Comparison of ENCODE assay signal across 7 cellular contexts in genomic region chr14:102592969-102593840, GRCh38. TPM values are rescaled to one million over a fixed set of nuclear protein-coding genes. Genes with fewer than 3 reads are reported as not detected.
DNase-seq lines count a peak whose midpoint lies in the region; ATAC-seq and TF ChIP-seq lines count a peak whose summit lies in the region.

No MANE protein-coding gene starts in this region.

- peak; percentile 55 for TF ChIP-seq CTCF in fibroblast of the aortic adventitia (IDR thresholded peaks at IDR 0.05; ENCODE audit: insufficient read depth, low read length)
- TF ChIP-seq CTCF in neural crest cell (conservative IDR thresholded peaks at IDR 0.05): peak; percentile 59

- no peaks in the 10 kb centered on the region for H3K27me3 Mint-ChIP-seq in activated T-helper 1 cell treated with anti-CD3 and anti-CD28 coated beads, Interleukin-12 subunit alpha, Interleukin-12 subunit beta, Interleukin-2, Interleukin-4 antibody, amounts not matched to agents 30 ng/mL and 10 ng/mL and 1 ng/mL, durations not matched to agents 14 hours and 24 hours and 36 hours (ENCODE audit: insufficient read depth)
- no peaks in the 10 kb centered on the region for H3K27me3 Mint-ChIP-seq in neural crest cell (ENCODE audit: low read depth)

- peak overlapping the region; percentile 88 for H3K4me3 ChIP-seq in fibroblast of the aortic adventitia (ENCODE audit: low read depth, low read length)

- peak; percentile 19 for ATAC-seq in GM18498 (IDR thresholded peaks at IDR 0.05; ENCODE audit: unreplicated experiment)
- ATAC-seq in HG02759 (IDR thresholded peaks at IDR 0.05; ENCODE audit: unreplicated experiment): peak; percentile 10

- H3K36me3 Mint-ChIP-seq in activated T-helper 1 cell treated with anti-CD3 and anti-CD28 coated beads, Interleukin-12 subunit alpha, Interleukin-12 subunit beta, Interleukin-2, Interleukin-4 antibody, amounts not matched to agents 30 ng/mL and 10 ng/mL and 1 ng/mL, durations not matched to agents 14 hours and 24 hours and 36 hours (ENCODE audit: low read depth): peaks cover 4% of the 10 kb centered on the region
- H3K36me3 Mint-ChIP-seq in neural crest cell (ENCODE audit: low read depth): no peaks in the 10 kb centered on the region

- peak overlapping the region; percentile 85 for H3K4me3 Mint-ChIP-seq in activated T-helper 1 cell treated with anti-CD3 and anti-CD28 coated beads, Interleukin-12 subunit alpha, Interleukin-12 subunit beta, Interleukin-2, Interleukin-4 antibody, amounts not matched to agents 30 ng/mL and 10 ng/mL and 1 ng/mL, durations not matched to agents 14 hours and 24 hours and 36 hours
- peak overlapping the region; percentile 90 for H3K4me3 Mint-ChIP-seq in neural crest cell

- no peaks in the 10 kb centered on the region for H3K9me3 Mint-ChIP-seq in activated T-helper 1 cell treated with anti-CD3 and anti-CD28 coated beads, Interleukin-12 subunit alpha, Interleukin-12 subunit beta, Interleukin-2, Interleukin-4 antibody, amounts not matched to agents 30 ng/mL and 10 ng/mL and 1 ng/mL, durations not matched to agents 14 hours and 24 hours and 36 hours
- H3K9me3 Mint-ChIP-seq in neural crest cell: no peaks in the 10 kb centered on the region

- peaks cover 18% of the 10 kb centered on the region for H3K4me1 Mint-ChIP-seq in activated T-helper 1 cell treated with anti-CD3 and anti-CD28 coated beads, Interleukin-12 subunit alpha, Interleukin-12 subunit beta, Interleukin-2, Interleukin-4 antibody, amounts not matched to agents 30 ng/mL and 10 ng/mL and 1 ng/mL, durations not matched to agents 14 hours and 24 hours and 36 hours (ENCODE audit: low read depth)
- peaks cover 37% of the 10 kb centered on the region for H3K4me1 Mint-ChIP-seq in neural crest cell

- DNase-seq in NOMO-1 treated with DMSO at 0.1 percent for 48 hours (lab: John Stamatoyannopoulos, UW; ENCODE audit: unreplicated experiment) (peak; percentile 30), fibroblast of the aortic adventitia (ENCODE audit: low read depth) (peak; percentile 27), neural crest cell (ENCODE audit: low read depth, low spot score) (peak; percentile 38), stromal cell of bone marrow (ENCODE audit: low read depth) (peak; percentile 23)
- peak; percentile 61 for DNase-seq in activated T-helper 1 cell treated with anti-CD3 and anti-CD28 coated beads, Interleukin-12 subunit alpha, Interleukin-12 subunit beta, Interleukin-2, Interleukin-4 antibody, amounts not matched to agents 30 ng/mL and 10 ng/mL and 1 ng/mL, durations not matched to agents 14 hours and 24 hours and 36 hours (ENCODE audit: low spot score)

- intact Hi-C loops in activated T-helper 1 cell treated with anti-CD3 and anti-CD28 coated beads, Interleukin-12 subunit alpha, Interleukin-12 subunit beta, Interleukin-2, Interleukin-4 antibody, amounts not matched to agents 30 ng/mL and 10 ng/mL and 1 ng/mL, durations not matched to agents 14 hours and 24 hours and 36 hours (cut with micrococcal nuclease): loop anchor here (1.0 to 5.0 kb wide), 15 partner anchors 14 to 771 kb away; partner anchors contain the start of genes CINP, EIF5, TECPR2 and WDR20

- H3K27ac Mint-ChIP-seq in activated T-helper 1 cell treated with anti-CD3 and anti-CD28 coated beads, Interleukin-12 subunit alpha, Interleukin-12 subunit beta, Interleukin-2, Interleukin-4 antibody, amounts not matched to agents 30 ng/mL and 10 ng/mL and 1 ng/mL, durations not matched to agents 14 hours and 24 hours and 36 hours: peak overlapping the region; percentile 84
- peak overlapping the region; percentile 80 for H3K27ac Mint-ChIP-seq in neural crest cell (ENCODE audit: unreplicated experiment)

RNA-seq across cellular contexts. Expression of gene RCOR1, which starts 0.8 kb away (rescaled TPM):
- total RNA-seq in activated T-helper 1 cell treated with anti-CD3 and anti-CD28 coated beads, Interleukin-12 subunit alpha, Interleukin-12 subunit beta, Interleukin-2, Interleukin-4 antibody, amounts not matched to agents 30 ng/mL and 10 ng/mL and 1 ng/mL, durations not matched to agents 14 hours and 24 hours and 36 hours: 23.9 and 25.2 TPM in 2 replicates
- total RNA-seq in fibroblast of the aortic adventitia (ENCODE audit: low replicate concordance): 12.5 and 14.4 TPM in 2 replicates
- 27.3 and 27.8 TPM in 2 replicates for total RNA-seq in neural crest cell

Comparison
In these comparisons a context has a peak if more than half of its experiments do, and no peak if none do; other contexts are left out.
1. Peak in every context shown above with its lines: DNase-seq, ATAC-seq and H3K4me3 ChIP-seq.